Comparison of ENCODE assay signal across 16 cellular contexts in genomic region chr3:105364113-105364512, GRCh38. TPM values are rescaled to one million over a fixed set of nuclear protein-coding genes. Genes with fewer than 3 reads are reported as not detected.
DNase-seq lines count a peak whose midpoint lies in the region; ATAC-seq and TF ChIP-seq lines count a peak whose summit lies in the region.
"Had no signal": no experiment of that assay in that cellular context is flagged by ENCODE, and none has a peak within 500 bp of the region (broad histone marks: within the 10 kb centered on the region; RNA-seq: fewer than 3 reads in every experiment).

No MANE protein-coding gene starts in this region.

- intact Hi-C loops in activated CD4-positive, alpha-beta T cell treated with anti-CD3 and anti-CD28 coated beads for 36 hours (cut with DNase I, micrococcal nuclease), result loop anchor here (10.0 kb wide), 3 partner anchors 851 to 1061 kb away; no protein-coding TSS in a partner anchor

- no peak overlapping the region for H2BK15ac ChIP-seq in mesendoderm (replicated peaks; ENCODE audit: low read depth)

- no peak overlapping the region for H2BK5ac ChIP-seq in mesendoderm (ENCODE audit: low read length)

- no peak overlapping the region for H3K4me2 ChIP-seq in mesendoderm (ENCODE audit: low read length)

- DNase-seq in EL (peak; percentile 89), RKO (ENCODE audit: low spot score) (peak; percentile 78), choroid plexus epithelial cell (ENCODE audit: low read depth) (peak; percentile 83), mesendoderm (peak; percentile 49), NCI-H2107 treated with DMSO at 0.1 percent for 48 hours (lab: John Stamatoyannopoulos, UW; ENCODE audit: unreplicated experiment) (no peak), NCI-H1105 treated with DMSO at 0.1 percent for 48 hours (lab: John Stamatoyannopoulos, UW) (no peak)
- DNase-seq in activated CD4-positive, alpha-beta T cell treated with anti-CD3 and anti-CD28 coated beads for 36 hours, result no peak
- DNase-seq: activated CD4-positive, alpha-beta T cell treated with anti-CD3 and anti-CD28 coated beads, Interleukin-2, amount 50 U/mL, for 4 hours; activated naive CD8-positive, alpha-beta T cell treated with anti-CD3 and anti-CD28 coated beads, Interleukin-2, amount 50 U/mL, for 24 hours; activated T-cell treated with anti-CD3 and anti-CD28 coated beads, Interleukin-2, amount 50 U/mL, for 4 hours; AML-193; NCI-H1105 had no signal

- H3K27me3 ChIP-seq in mesendoderm (ENCODE audit: insufficient read depth, low read length, poor library complexity), result no peaks in the 10 kb centered on the region
- H3K27me3 ChIP-seq: esophagus muscularis mucosa had no signal

- H3K4me3 ChIP-seq in choroid plexus epithelial cell (ENCODE audit: low read depth, low read length) (no peak overlapping the region), mesendoderm (ENCODE audit: low read length) (no peak overlapping the region)
- H3K4me3 ChIP-seq: coronary artery, esophagus muscularis mucosa had no signal

- H3K4ac ChIP-seq in mesendoderm (ENCODE audit: low read depth, low read length), result no peak overlapping the region

- H3K79me1 ChIP-seq in mesendoderm (ENCODE audit: low read length), result no peaks in the 10 kb centered on the region

- POLR2A ChIA-PET in activated CD4-positive, alpha-beta T cell treated with anti-CD3 and anti-CD28 coated beads for 36 hours (lab: Charles Lee), result no interaction called here

- no peak overlapping the region for H3K9ac ChIP-seq in mesendoderm (ENCODE audit: low read length)

- H3K4me1 ChIP-seq in mesendoderm (ENCODE audit: control insufficient read depth, low read depth, low read length), result no peaks in the 10 kb centered on the region

- no peak overlapping the region for H3K18ac ChIP-seq in mesendoderm (ENCODE audit: low read length)

- no CpG with 5 or more reads among the region's 5 CpGs for WGBS in mesendoderm (ENCODE audit: extremely low coverage, insufficient coverage, low lambda C conversion rate)

- H3K27ac Mint-ChIP-seq in activated CD4-positive, alpha-beta T cell treated with anti-CD3 and anti-CD28 coated beads for 36 hours, result no peak overlapping the region
- H3K27ac Mint-ChIP-seq: activated naive CD8-positive, alpha-beta T cell treated with anti-CD3 and anti-CD28 coated beads, Interleukin-2, amount 50 U/mL, for 24 hours; progenitor cell of endocrine pancreas had no signal

- no peaks in the 10 kb centered on the region for H3K9me3 Mint-ChIP-seq in activated CD4-positive, alpha-beta T cell treated with anti-CD3 and anti-CD28 coated beads for 36 hours (ENCODE audit: low read depth)
- H3K9me3 Mint-ChIP-seq: activated naive CD8-positive, alpha-beta T cell treated with anti-CD3 and anti-CD28 coated beads, Interleukin-2, amount 50 U/mL, for 24 hours; activated T-cell treated with anti-CD3 and anti-CD28 coated beads, Interleukin-2, amount 50 U/mL, for 4 hours had no signal

- no peaks in the 10 kb centered on the region for H3K36me3 Mint-ChIP-seq in activated CD4-positive, alpha-beta T cell treated with anti-CD3 and anti-CD28 coated beads for 36 hours (ENCODE audit: low read depth)

- peaks cover 45% of the 10 kb centered on the region for H3K4me1 Mint-ChIP-seq in activated CD4-positive, alpha-beta T cell treated with anti-CD3 and anti-CD28 coated beads for 36 hours

- no peak overlapping the region for H3K4me3 Mint-ChIP-seq in activated CD4-positive, alpha-beta T cell treated with anti-CD3 and anti-CD28 coated beads for 36 hours
- H3K4me3 Mint-ChIP-seq: activated T-cell treated with anti-CD3 and anti-CD28 coated beads, Interleukin-2, amount 50 U/mL, for 4 hours had no signal

- ATAC-seq in HG03095 (IDR thresholded peaks at IDR 0.05; ENCODE audit: unreplicated experiment), result no peak
- no peak for ATAC-seq in activated CD4-positive, alpha-beta T cell treated with anti-CD3 and anti-CD28 coated beads for 36 hours
- ATAC-seq: activated naive CD8-positive, alpha-beta T cell treated with anti-CD3 and anti-CD28 coated beads, Interleukin-2, amount 50 U/mL, for 24 hours; activated T-cell treated with anti-CD3 and anti-CD28 coated beads, Interleukin-2, amount 50 U/mL, for 4 hours had no signal

- no peak overlapping the region for H3K56ac ChIP-seq in mesendoderm (ENCODE audit: low read length)

- no peak overlapping the region for H3K27ac ChIP-seq in mesendoderm (ENCODE audit: low read depth, low read length)
- H3K27ac ChIP-seq: esophagus muscularis mucosa had no signal

- no peak overlapping the region for H2AK5ac ChIP-seq in mesendoderm (ENCODE audit: low read length)

- H4K5ac ChIP-seq in mesendoderm (ENCODE audit: low read length), result no peak overlapping the region

- H4K8ac ChIP-seq in mesendoderm (ENCODE audit: low read depth, low read length), result no peak overlapping the region

- no peak overlapping the region for H3K23ac ChIP-seq in mesendoderm (ENCODE audit: low read length)

- no peak for TF ChIP-seq CTCF in choroid plexus epithelial cell (conservative IDR thresholded peaks at IDR 0.05; ENCODE audit: low read depth, low read length)

- peaks cover 31% of the 10 kb centered on the region for H3K27me3 Mint-ChIP-seq in activated CD4-positive, alpha-beta T cell treated with anti-CD3 and anti-CD28 coated beads for 36 hours

- CTCF ChIA-PET in activated CD4-positive, alpha-beta T cell treated with anti-CD3 and anti-CD28 coated beads for 36 hours (lab: Charles Lee), result interaction anchor here (0.6 kb wide), 1 partner anchor 761 kb away, joined by 3 read pairs; no protein-coding TSS in a partner anchor

- no peaks in the 10 kb centered on the region for H3K36me3 ChIP-seq in mesendoderm (ENCODE audit: control insufficient read depth, insufficient read depth, low read length)
- H3K36me3 ChIP-seq: esophagus muscularis mucosa had no signal

- no peak overlapping the region for H2BK120ac ChIP-seq in mesendoderm (ENCODE audit: low read depth, low read length)

- no peaks in the 10 kb centered on the region for H3K79me2 ChIP-seq in mesendoderm (ENCODE audit: control insufficient read depth, insufficient read depth, low read length)

RNA-seq across cellular contexts. Expression of gene ALCAM, which starts 2.6 kb away (rescaled TPM):
- polyA plus RNA-seq in mesendoderm (2013, experiment 1 of 2), result 9.0 TPM
- 9.3 TPM for polyA plus RNA-seq in mesendoderm (2013, experiment 2 of 2)
- total RNA-seq in activated CD4-positive, alpha-beta T cell treated with anti-CD3 and anti-CD28 coated beads for 36 hours, result 10 to 100 TPM; 22.0 TPM

Comparison
In these comparisons a context has a peak if more than half of its experiments do, and no peak if none do; other contexts are left out.
1. DNase-seq: peak in EL (single experiment), RKO (single experiment), choroid plexus epithelial cell (single experiment) and mesendoderm (single experiment); none in NCI-H2107 treated with DMSO at 0.1 percent for 48 hours (single experiment), NCI-H1105 treated with DMSO at 0.1 percent for 48 hours (single experiment) and activated CD4-positive, alpha-beta T cell treated with anti-CD3 and anti-CD28 coated beads for 36 hours (single experiment).